ENCODE assay signal across 20 cellular contexts in the genomic region with DNA sequence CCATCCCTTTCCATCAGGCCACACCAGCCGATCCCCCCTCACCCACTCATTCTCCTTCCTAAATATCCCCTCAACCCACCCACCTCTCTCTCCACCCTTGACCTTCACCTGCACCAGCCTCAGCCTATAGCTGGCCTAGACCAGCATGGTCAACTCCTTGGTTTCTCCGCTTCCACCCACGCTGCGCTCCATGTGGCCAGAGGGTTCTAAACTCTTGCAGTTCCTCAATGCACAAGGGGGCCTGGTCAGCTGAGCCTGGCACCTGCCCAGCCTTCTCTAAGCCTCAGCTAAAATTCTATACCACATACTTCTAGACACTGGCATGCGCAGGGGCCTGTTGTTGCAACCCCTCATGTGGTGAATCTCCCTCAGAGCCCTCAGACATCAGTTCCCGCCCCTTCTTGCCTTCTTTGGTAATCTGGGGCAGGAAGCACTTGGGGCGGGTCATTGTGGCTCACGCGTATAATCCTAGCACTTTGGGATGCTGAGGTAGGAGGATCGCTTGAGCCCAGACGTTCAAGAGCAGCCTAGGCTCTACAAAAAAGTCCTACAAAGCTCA. TPM values are rescaled to one million over a fixed set of nuclear protein-coding genes. Genes with fewer than 3 reads are reported as not detected.
DNase-seq lines count a peak whose midpoint lies in the region; ATAC-seq and TF ChIP-seq lines count a peak whose summit lies in the region.
"Had no signal": no experiment of that assay in that cellular context is flagged by ENCODE, and none has a peak within 500 bp of the region (broad histone marks: within the 10 kb centered on the region; RNA-seq: fewer than 3 reads in every experiment).

No MANE protein-coding gene starts in this region.

- no peak overlapping the region for H3K4me3 ChIP-seq in SK-N-SH (ENCODE audit: low read depth in 2 of 2, low read length in 1 of 2)
- H3K4me3 ChIP-seq in NB4 (ENCODE audit: low read depth, low read length), result no peak overlapping the region
- no peak overlapping the region for H3K4me3 ChIP-seq in neural progenitor cell
- H3K4me3 ChIP-seq in left lung, result no peak overlapping the region
- H3K4me3 ChIP-seq: left ventricle myocardium inferior, pancreas, suprapubic skin had no signal

- peak overlapping the region; percentile 81 for H3K27ac Mint-ChIP-seq in central memory CD8-positive, alpha-beta T cell (ENCODE audit: low read depth)
- H3K27ac Mint-ChIP-seq in neural progenitor cell, result peak overlapping the region; percentile 28
- H3K27ac Mint-ChIP-seq: activated naive CD4-positive, alpha-beta T cell treated with anti-CD3 and anti-CD28 coated beads, Interleukin-2, amount 50 U/mL, for 24 hours; T-helper 1 cell treated with Interleukin-12 subunit alpha and Interleukin-12 subunit beta and Interleukin-4 antibody, amounts not matched to agents 30 μg/mL and 1 μg/mL, for 36 hours had no signal

- no peak overlapping the region for H3K4me3 Mint-ChIP-seq in central memory CD8-positive, alpha-beta T cell
- peak overlapping the region; percentile 28 for H3K4me3 Mint-ChIP-seq in neural progenitor cell
- H3K4me3 Mint-ChIP-seq: activated naive CD4-positive, alpha-beta T cell treated with anti-CD3 and anti-CD28 coated beads, Interleukin-2, amount 50 U/mL, for 24 hours; activated T-cell treated with anti-CD3 and anti-CD28 coated beads, Interleukin-2, amount 50 U/mL, for 4 hours; T-helper 1 cell treated with Interleukin-12 subunit alpha and Interleukin-12 subunit beta and Interleukin-4 antibody, amounts not matched to agents 30 μg/mL and 1 μg/mL, for 36 hours had no signal

- H3K36me3 ChIP-seq in SK-N-SH (replicated peaks in 1 of 2; ENCODE audit: control insufficient read depth in 1 of 2, insufficient read depth in 2 of 2, low read length in 1 of 2) (peaks cover 7 to 12% of the 10 kb centered on the region in 2 experiments), neural progenitor cell (no peaks in the 10 kb centered on the region), left lung (peaks cover 0 to 14% of the 10 kb centered on the region in 2 donors)
- H3K36me3 ChIP-seq: pancreas had no signal

- H3K9me3 ChIP-seq in SK-N-SH, result no peaks in the 10 kb centered on the region
- no peaks in the 10 kb centered on the region for H3K9me3 ChIP-seq in neural progenitor cell (ENCODE audit: low read depth)
- H3K9me3 ChIP-seq in left lung, result no peaks in the 10 kb centered on the region
- H3K9me3 ChIP-seq: left ventricle myocardium inferior, pancreas, suprapubic skin had no signal

- no peak for TF ChIP-seq POLR2A in NB4 (IDR thresholded peaks at IDR 0.05; ENCODE audit: extremely low read depth, insufficient read length)

- TF ChIP-seq CTCF in SK-N-SH (IDR thresholded peaks at IDR 0.05) (no peak), NB4 (IDR thresholded peaks at IDR 0.05; ENCODE audit: low read depth, low read length) (no peak), neural progenitor cell (IDR thresholded peaks at IDR 0.05) (no peak), left lung (IDR thresholded peaks at IDR 0.05) (no peak)

- TF ChIP-seq EP300 in SK-N-SH (IDR thresholded peaks at IDR 0.05; ENCODE audit: borderline replicate concordance in 1 of 2, low read depth in 1 of 2, low read length in 1 of 2), result no peak

- no peaks in the 10 kb centered on the region for H3K4me1 ChIP-seq in SK-N-SH (ENCODE audit: control insufficient read depth in 1 of 2, insufficient read depth in 2 of 2, low read depth in 1 of 2, low read length in 1 of 2)
- no peaks in the 10 kb centered on the region for H3K4me1 ChIP-seq in neural progenitor cell
- H3K4me1 ChIP-seq in left lung, result peaks cover 0 to 39% of the 10 kb centered on the region in 2 donors
- H3K4me1 ChIP-seq: left ventricle myocardium inferior had no signal

- POLR2A ChIA-PET in SK-N-SH (lab: Yijun Ruan, JAX), result no interaction called here

- H3F3A ChIP-seq in SK-N-SH (replicated peaks; ENCODE audit: insufficient read depth), result no peaks in the 10 kb centered on the region
- H3F3A ChIP-seq in neural progenitor cell (ENCODE audit: low read depth), result peaks cover 5% of the 10 kb centered on the region

- no peaks in the 10 kb centered on the region for H4K20me1 ChIP-seq in SK-N-SH (ENCODE audit: insufficient read depth)
- no peaks in the 10 kb centered on the region for H4K20me1 ChIP-seq in neural progenitor cell (ENCODE audit: low read depth)

- ATAC-seq in SK-N-SH treated with all-trans-retinoic acid at 6 μM for 48 hours (peak; percentile 18; the same call in 2 of the 3 replicates), left lung (no peak)
- ATAC-seq in central memory CD8-positive, alpha-beta T cell (replicated peaks; ENCODE audit: extremely low read depth, poor library complexity, severe bottlenecking), result no peak
- ATAC-seq: activated T-cell treated with anti-CD3 and anti-CD28 coated beads, Interleukin-2, amount 50 U/mL, for 4 hours had no signal

- H3K9me2 ChIP-seq in SK-N-SH, result no peaks in the 10 kb centered on the region

- intact Hi-C loops in left lung (cut with DNase I), result no loop called here

- H2AFZ ChIP-seq in SK-N-SH (ENCODE audit: low read depth), result no peak overlapping the region
- H2AFZ ChIP-seq in neural progenitor cell (replicated peaks), result no peak overlapping the region

- 95% methylated on average over 11 of the region's 11 CpGs for WGBS in SK-N-SH (ENCODE audit: low lambda C conversion rate)

- H3K4me1 Mint-ChIP-seq in central memory CD8-positive, alpha-beta T cell, result peaks cover 9% of the 10 kb centered on the region
- H3K4me1 Mint-ChIP-seq in neural progenitor cell, result peaks cover 9% of the 10 kb centered on the region

- H3K79me2 ChIP-seq in SK-N-SH (ENCODE audit: insufficient read depth), result no peaks in the 10 kb centered on the region
- H3K79me2 ChIP-seq in neural progenitor cell (ENCODE audit: low read depth), result no peaks in the 10 kb centered on the region

- no peak overlapping the region for H3K4me2 ChIP-seq in SK-N-SH
- H3K4me2 ChIP-seq in neural progenitor cell, result no peak overlapping the region

- no peaks in the 10 kb centered on the region for H3K9me3 Mint-ChIP-seq in central memory CD8-positive, alpha-beta T cell
- H3K9me3 Mint-ChIP-seq in neural progenitor cell, result peaks cover 2% of the 10 kb centered on the region
- H3K9me3 Mint-ChIP-seq: activated naive CD4-positive, alpha-beta T cell treated with anti-CD3 and anti-CD28 coated beads, Interleukin-2, amount 50 U/mL, for 24 hours; activated T-cell treated with anti-CD3 and anti-CD28 coated beads, Interleukin-2, amount 50 U/mL, for 4 hours; T-helper 1 cell treated with Interleukin-12 subunit alpha and Interleukin-12 subunit beta and Interleukin-4 antibody, amounts not matched to agents 30 μg/mL and 1 μg/mL, for 36 hours had no signal

- H3K36me3 Mint-ChIP-seq in central memory CD8-positive, alpha-beta T cell (ENCODE audit: insufficient read depth), result peaks cover 9% of the 10 kb centered on the region
- H3K36me3 Mint-ChIP-seq in neural progenitor cell, result peaks cover 27% of the 10 kb centered on the region

- TF ChIP-seq RAD21 in SK-N-SH (IDR thresholded peaks at IDR 0.05; ENCODE audit: low read length), result no peak

- no peaks in the 10 kb centered on the region for H3K27me3 Mint-ChIP-seq in central memory CD8-positive, alpha-beta T cell
- H3K27me3 Mint-ChIP-seq in neural progenitor cell (ENCODE audit: insufficient read depth, low read depth), result peaks cover 7% of the 10 kb centered on the region
- H3K27me3 Mint-ChIP-seq: activated naive CD4-positive, alpha-beta T cell treated with anti-CD3 and anti-CD28 coated beads, Interleukin-2, amount 50 U/mL, for 24 hours had no signal

- no peak overlapping the region for H3K27ac ChIP-seq in SK-N-SH (ENCODE audit: low read depth in 2 of 2, low read length in 1 of 2)
- no peak overlapping the region for H3K27ac ChIP-seq in neural progenitor cell
- no peak overlapping the region for H3K27ac ChIP-seq in left lung
- H3K27ac ChIP-seq: HL-60, left ventricle myocardium inferior, pancreas, suprapubic skin, WERI-Rb-1 had no signal

- H3K27me3 ChIP-seq in SK-N-SH (ENCODE audit: insufficient read depth), result no peaks in the 10 kb centered on the region
- H3K27me3 ChIP-seq in neural progenitor cell, result no peaks in the 10 kb centered on the region
- H3K27me3 ChIP-seq in left lung, result no peaks in the 10 kb centered on the region
- H3K27me3 ChIP-seq: pancreas, suprapubic skin had no signal

- DNase-seq in SK-N-SH (no peak), NB4 (ENCODE audit: low read depth) (peak; percentile 66), neural progenitor cell (ENCODE audit: low spot score) (no peak), kidney tubule cell (ENCODE audit: low spot score) (no peak), cerebellar nuclear complex (lab: John Stamatoyannopoulos, UW) (no peak), left lung (no peak)
- DNase-seq in central memory CD8-positive, alpha-beta T cell (ENCODE audit: low spot score in 2 of 2), result no peak
- DNase-seq: activated T-cell treated with anti-CD3 and anti-CD28 coated beads, Interleukin-2, amount 50 U/mL, for 4 hours; GDM1; glutamatergic neuron; left ventricle myocardium inferior; NCI-H526 treated with DMSO at 0.1 percent for 48 hours; pancreas; SHP77; WERI-Rb-1 had no signal

- H3K9ac ChIP-seq in SK-N-SH (no peak overlapping the region), neural progenitor cell (no peak overlapping the region)

- CTCF ChIA-PET in SK-N-SH (lab: Yijun Ruan, JAX), result interaction anchor here (1.3 to 1.4 kb wide), 2 partner anchors 18 to 128 kb away, joined by 3 to 6 read pairs; no protein-coding TSS in a partner anchor

TF ChIP-seq in SK-N-SH, 30 proteins besides CTCF, POLR2A, EP300 and RAD21 (continues in another document):
- no peak for TF ChIP-seq TAF1 (IDR thresholded peaks at IDR 0.05; ENCODE audit: borderline replicate concordance, low read depth, low read length)
- TF ChIP-seq NRF1 (IDR thresholded peaks at IDR 0.05; ENCODE audit: low read depth, low read length), result no peak

RNA-seq across cellular contexts. Expression of a gene that starts 19.7 kb away (rescaled TPM):
- polyA plus RNA-seq in SK-N-SH (2012; rRNA removed), result 20.7 and 25.1 TPM in 2 replicates
- polyA plus RNA-seq in SK-N-SH (2012; cell fraction: cytosol; rRNA removed), result 12.1 and 14.9 TPM in 2 replicates
- 26.4 and 31.2 TPM in 2 replicates for polyA plus RNA-seq in SK-N-SH (2012; cell fraction: nucleus; rRNA removed)
- 39.3 and 78.0 TPM in 2 replicates for total RNA-seq in neural progenitor cell (ENCODE audit: low replicate concordance)
- 100 to 1,000 TPM; 212 to 310 TPM for total RNA-seq in left lung
